Comparison of ENCODE assay signal across 32 cellular contexts in the genomic region with DNA sequence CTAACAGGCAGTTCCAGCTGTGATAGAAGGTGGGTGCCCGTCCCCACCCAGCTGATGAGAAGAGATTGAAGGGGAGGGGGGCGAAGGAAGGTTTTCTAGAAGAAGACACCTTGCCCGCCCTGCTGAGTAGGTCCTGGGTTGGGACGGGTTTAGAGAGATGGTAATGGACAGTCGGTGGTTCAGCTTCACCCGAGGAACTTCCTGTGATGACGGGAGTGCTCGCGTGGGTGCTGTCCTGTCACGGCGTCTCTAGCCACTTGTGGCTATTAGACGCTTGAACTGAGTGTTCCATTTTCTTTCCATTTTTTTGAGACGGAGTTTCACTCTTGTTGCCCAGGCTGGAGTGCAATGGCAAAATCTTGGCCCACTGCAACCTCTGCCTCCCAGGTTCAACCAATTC. TPM values are rescaled to one million over a fixed set of nuclear protein-coding genes. Genes with fewer than 3 reads are reported as not detected.
A peak's percentile ranks its signal among the peaks of the same experiment; 100 is the strongest.
DNase-seq lines count a peak whose midpoint lies in the region; ATAC-seq, FAIRE-seq and TF ChIP-seq lines count a peak whose summit lies in the region.
"Had no signal": no experiment of that assay in that cellular context is flagged by ENCODE, and none has a peak within 500 bp of the region (broad histone marks: within the 10 kb centered on the region; RNA-seq: fewer than 3 reads in every experiment).

No MANE protein-coding gene starts in this region.

- FAIRE-seq in astrocyte (lab: Jason Lieb, UNC): no peak
- FAIRE-seq: endometrium, frontal cortex, GM19239 had no signal

- no peak for DNase-seq in astrocyte (ENCODE audit: low read depth)
- no peak for DNase-seq in tibial nerve (ENCODE audit: low spot score in 2 of 2)
- no peak for DNase-seq in NCI-H2081 (lab: John Stamatoyannopoulos, UW)
- no peak for DNase-seq in DMS 273 treated with DMSO at 0.1 percent for 48 hours (lab: John Stamatoyannopoulos, UW)
- DNase-seq: activated CD4-positive, alpha-beta T cell treated with anti-CD3 and anti-CD28 coated beads, Interleukin-2, amount 50 U/mL, for 48 hours; DMS79; GDM1; left colon; naive B cell; NCI-H1048; NCI-H2029; NCI-H2227 treated with DMSO at 0.1 percent for 48 hours; NCI-H526 treated with DMSO at 0.1 percent for 48 hours; stimulated activated CD4-positive, alpha-beta T cell treated with anti-CD3 and anti-CD28 coated beads, Interleukin-2, amount 100 ng/mL, for 24 hours; T-helper 1 cell; transverse colon had no signal

- H3K4me2 ChIP-seq in astrocyte (ENCODE audit: low read length): peak overlapping the region; percentile 17
- H3K4me2 ChIP-seq: BLaER1, smooth muscle cell had no signal

- ATAC-seq in GM21737 (IDR thresholded peaks at IDR 0.05; ENCODE audit: unreplicated experiment): no peak

- H3K36me3 Mint-ChIP-seq in astrocyte (ENCODE audit: low read depth, unreplicated experiment): peaks cover 8% of the 10 kb centered on the region

- H3K79me2 ChIP-seq in astrocyte (ENCODE audit: insufficient read depth, low read length): no peaks in the 10 kb centered on the region

- H3K4me3 Mint-ChIP-seq in astrocyte (ENCODE audit: unreplicated experiment): no peak overlapping the region
- H3K4me3 Mint-ChIP-seq: activated naive CD4-positive, alpha-beta T cell treated with anti-CD3 and anti-CD28 coated beads, Interleukin-2, amount 50 U/mL, for 24 hours; activated T-helper 1 cell treated with anti-CD3 and anti-CD28 coated beads, Interleukin-12 subunit alpha, Interleukin-12 subunit beta, Interleukin-2, Interleukin-4 antibody, amounts not matched to agents 30 ng/mL and 10 ng/mL and 1 ng/mL, durations not matched to agents 14 hours and 24 hours and 36 hours; immature natural killer cell; memory B cell; naive B cell had no signal

- H3K9ac ChIP-seq in HUES6 (ENCODE audit: low read length) (peak overlapping the region; percentile 56), astrocyte (ENCODE audit: low read length) (no peak overlapping the region)
- H3K9ac ChIP-seq: BLaER1 had no signal

- no peak overlapping the region for H2AFZ ChIP-seq in astrocyte (ENCODE audit: low read depth, low read length)

- H3K9me3 Mint-ChIP-seq in astrocyte (ENCODE audit: unreplicated experiment): no peaks in the 10 kb centered on the region
- H3K9me3 Mint-ChIP-seq: activated naive CD4-positive, alpha-beta T cell treated with anti-CD3 and anti-CD28 coated beads, Interleukin-2, amount 50 U/mL, for 24 hours; activated T-helper 1 cell treated with anti-CD3 and anti-CD28 coated beads, Interleukin-12 subunit alpha, Interleukin-12 subunit beta, Interleukin-2, Interleukin-4 antibody, amounts not matched to agents 30 ng/mL and 10 ng/mL and 1 ng/mL, durations not matched to agents 14 hours and 24 hours and 36 hours; immature natural killer cell; memory B cell; naive B cell had no signal

- H4K20me1 ChIP-seq in astrocyte (ENCODE audit: insufficient read depth, low read length): no peaks in the 10 kb centered on the region
- H4K20me1 ChIP-seq: BLaER1 had no signal

- TF ChIP-seq CTCF in astrocyte (IDR thresholded peaks at IDR 0.05; ENCODE audit: insufficient read depth, low read depth, low read length): no peak
- no peak for TF ChIP-seq CTCF in tibial nerve (IDR thresholded peaks at IDR 0.05)

- TF ChIP-seq EP300 in tibial nerve (IDR thresholded peaks at IDR 0.05): no peak

- H3K27ac ChIP-seq in HUES6 (ENCODE audit: low read depth, low read length) (peak overlapping the region; percentile 84; the same call in 1 of the 2 replicates), astrocyte (ENCODE audit: low read depth, low read length) (no peak overlapping the region), mesodermal cell (ENCODE audit: low read depth, low read length, severe bottlenecking) (peak overlapping the region; percentile 66), tibial nerve (peak overlapping the region; percentile 73 to 96 (median 84))
- H3K27ac ChIP-seq: BLaER1, coronary artery, SJSA1 had no signal

- 91 to 94% methylated on average over 13 of the region's 13 CpGs for WGBS in mesodermal cell (ENCODE audit: insufficient coverage in 2 of 2), 2 experiments
- 80 to 89% methylated on average over 13 of the region's 13 CpGs for WGBS in tibial nerve, 2 donors

- peaks cover 56% of the 10 kb centered on the region for H3K36me3 ChIP-seq in HUES6 (ENCODE audit: control insufficient read depth, insufficient read depth, low read length)
- no peaks in the 10 kb centered on the region for H3K36me3 ChIP-seq in astrocyte (ENCODE audit: insufficient read depth, low read length)
- peaks cover 61% of the 10 kb centered on the region for H3K36me3 ChIP-seq in mesodermal cell (ENCODE audit: control insufficient read depth, insufficient read depth, low read length)
- peaks cover 0 to 95% (median 12%) of the 10 kb centered on the region in 3 donors for H3K36me3 ChIP-seq in tibial nerve

- H3K9me3 ChIP-seq in HUES6 (ENCODE audit: control insufficient read depth, insufficient read depth, low read depth, low read length) (no peaks in the 10 kb centered on the region), astrocyte (ENCODE audit: insufficient read depth, low read depth, low read length) (no peaks in the 10 kb centered on the region), mesodermal cell (ENCODE audit: control insufficient read depth, low read length) (no peaks in the 10 kb centered on the region), tibial nerve (no peaks in the 10 kb centered on the region)
- H3K9me3 ChIP-seq: BLaER1, SJSA1, transverse colon had no signal

- H3K27me3 Mint-ChIP-seq in astrocyte (ENCODE audit: low read depth, unreplicated experiment): no peaks in the 10 kb centered on the region
- H3K27me3 Mint-ChIP-seq: activated naive CD4-positive, alpha-beta T cell treated with anti-CD3 and anti-CD28 coated beads, Interleukin-2, amount 50 U/mL, for 24 hours; memory B cell; naive B cell had no signal

- H3K27me3 ChIP-seq in HUES6 (ENCODE audit: control insufficient read depth, insufficient read depth, low read length): no peaks in the 10 kb centered on the region
- no peaks in the 10 kb centered on the region for H3K27me3 ChIP-seq in astrocyte (ENCODE audit: insufficient read depth, low read length)
- H3K27me3 ChIP-seq in tibial nerve: no peaks in the 10 kb centered on the region
- H3K27me3 ChIP-seq: BLaER1, SJSA1, transverse colon had no signal

- no peak overlapping the region for H3K27ac Mint-ChIP-seq in astrocyte (ENCODE audit: unreplicated experiment)
- H3K27ac Mint-ChIP-seq: activated naive CD4-positive, alpha-beta T cell treated with anti-CD3 and anti-CD28 coated beads, Interleukin-2, amount 50 U/mL, for 24 hours; activated T-helper 1 cell treated with anti-CD3 and anti-CD28 coated beads, Interleukin-12 subunit alpha, Interleukin-12 subunit beta, Interleukin-2, Interleukin-4 antibody, amounts not matched to agents 30 ng/mL and 10 ng/mL and 1 ng/mL, durations not matched to agents 14 hours and 24 hours and 36 hours; memory B cell had no signal

- H3K4me1 ChIP-seq in HUES6 (ENCODE audit: control insufficient read depth, insufficient read depth, low read length): peaks cover 44% of the 10 kb centered on the region
- H3K4me1 ChIP-seq in astrocyte (ENCODE audit: insufficient read depth, low read length): peaks cover 27% of the 10 kb centered on the region
- H3K4me1 ChIP-seq in mesodermal cell (ENCODE audit: control insufficient read depth, insufficient read depth, low read length, poor library complexity, severe bottlenecking): peaks cover 37% of the 10 kb centered on the region
- peaks cover 0 to 57% (median 34%) of the 10 kb centered on the region in 4 donors for H3K4me1 ChIP-seq in tibial nerve
- H3K4me1 ChIP-seq: SJSA1 had no signal

- H3K4me1 Mint-ChIP-seq in astrocyte (ENCODE audit: low read depth, unreplicated experiment): peaks cover 3% of the 10 kb centered on the region
- H3K4me1 Mint-ChIP-seq: activated naive CD4-positive, alpha-beta T cell treated with anti-CD3 and anti-CD28 coated beads, Interleukin-2, amount 50 U/mL, for 24 hours; memory B cell; naive B cell had no signal

- no peak for TF ChIP-seq POLR2A in tibial nerve (IDR thresholded peaks at IDR 0.05)

- H3K4me3 ChIP-seq in HUES6 (ENCODE audit: low read depth, low read length): peak overlapping the region; percentile 0
- no peak overlapping the region for H3K4me3 ChIP-seq in astrocyte (ENCODE audit: insufficient read depth, low read depth, low read length)
- H3K4me3 ChIP-seq in mesodermal cell (ENCODE audit: extremely low read depth, insufficient read depth, low read length, poor library complexity, severe bottlenecking): no peak overlapping the region
- H3K4me3 ChIP-seq in tibial nerve: no peak overlapping the region
- H3K4me3 ChIP-seq: BLaER1, coronary artery, SJSA1, smooth muscle cell, transverse colon had no signal

RNA-seq across cellular contexts. Expression of a gene that starts 27.6 kb away (rescaled TPM):
- total RNA-seq in astrocyte (7.9 and 9.7 TPM in 2 replicates), tibial nerve (10 to 100 TPM; 26.2 to 32.7 (median 32.2) TPM)
- 15.7 TPM for polyA plus RNA-seq in mesodermal cell (2013, experiment 1 of 2)
- polyA plus RNA-seq in mesodermal cell (2013, experiment 2 of 2): 14.9 TPM
- total RNA-seq: osteoblast, RPMI7951 had no signal
- polyA plus RNA-seq: immature natural killer cell had no signal

RNA-seq across cellular contexts. Expression of a gene that starts 29.6 kb away (rescaled TPM):
- total RNA-seq in astrocyte: 13.4 and 13.8 TPM in 2 replicates
- 21.4 TPM for polyA plus RNA-seq in mesodermal cell (2013, experiment 1 of 2)
- 17.9 TPM for polyA plus RNA-seq in mesodermal cell (2013, experiment 2 of 2)
- 10 to 100 TPM; 29.7 to 33.7 (median 32.0) TPM for total RNA-seq in tibial nerve
